23 cellular contexts compared by ENCODE assay signal in the genomic region with DNA sequence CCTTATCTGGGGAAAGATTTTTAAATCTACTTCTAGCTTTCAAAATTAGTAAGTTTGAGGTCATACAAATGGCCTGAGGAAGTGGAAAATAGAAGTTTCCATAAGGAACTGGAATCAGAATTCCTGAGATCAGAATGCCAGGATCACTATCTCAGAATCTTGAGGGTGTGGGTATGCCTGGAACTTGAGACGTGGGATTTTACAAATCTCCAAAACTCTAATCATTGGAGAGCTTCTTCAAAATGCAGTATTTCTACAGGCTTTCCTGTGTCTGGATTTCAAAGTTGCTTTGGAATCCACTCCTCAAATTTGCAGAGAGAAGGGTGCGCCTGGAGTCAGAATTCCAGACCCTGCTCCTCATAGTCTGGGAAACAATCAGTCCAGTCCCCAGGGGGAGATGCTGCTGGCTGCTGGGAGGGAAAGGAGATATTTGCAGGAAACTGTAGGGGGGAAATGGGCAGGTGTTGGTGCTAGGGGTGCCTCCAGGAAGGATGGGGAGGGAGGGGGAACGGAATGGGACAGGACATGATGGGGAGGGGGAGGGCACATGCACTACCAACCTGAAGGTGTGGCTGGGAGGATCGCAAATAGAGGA. TPM values are rescaled to one million over a fixed set of nuclear protein-coding genes. Genes with fewer than 3 reads are reported as not detected.
DNase-seq lines count a peak whose midpoint lies in the region; ATAC-seq, FAIRE-seq and TF ChIP-seq lines count a peak whose summit lies in the region.
"Had no signal": no experiment of that assay in that cellular context is flagged by ENCODE, and none has a peak within 500 bp of the region (broad histone marks: within the 10 kb centered on the region; RNA-seq: fewer than 3 reads in every experiment).

No MANE protein-coding gene starts in this region.

- no peak for FAIRE-seq in GM12878 (lab: Jason Lieb, UNC)
- FAIRE-seq: A204.1 had no signal

- H3K27me3 Mint-ChIP-seq in progenitor cell of endocrine pancreas: no peaks in the 10 kb centered on the region

- POLR2A ChIA-PET in GM12878 (lab: Charles Lee): no interaction called here

- H3K9me3 Mint-ChIP-seq in progenitor cell of endocrine pancreas (ENCODE audit: low read depth): no peaks in the 10 kb centered on the region
- H3K9me3 Mint-ChIP-seq: activated CD4-positive, alpha-beta T cell treated with anti-CD3 and anti-CD28 coated beads, Interleukin-2, amount 10 ng/mL, durations not matched to agents 24 days and 14 days; activated naive CD4-positive, alpha-beta T cell treated with anti-CD3 and anti-CD28 coated beads, Interleukin-2, amount 10 ng/mL, durations not matched to agents 7 days and 5 days; CD8-positive, alpha-beta memory T cell; H9 had no signal

- H3K27ac ChIP-seq in GM12878 (ENCODE audit: control insufficient read depth, insufficient read depth): no peak overlapping the region
- H3K27ac ChIP-seq in gastroesophageal sphincter: no peak overlapping the region
- H3K27ac ChIP-seq: brain microvascular endothelial cell, esophagus muscularis mucosa, ovary had no signal

- in situ Hi-C loops in GM12878 (cut with MboI): no loop called here

- H3K9ac ChIP-seq in GM12878 (ENCODE audit: control insufficient read depth, insufficient read depth, low read length): no peak overlapping the region

- CTCF ChIA-PET in GM12878 (lab: Yijun Ruan, JAX): interaction anchor here (0.9 to 2.4 kb wide), 5 partner anchors 24 to 54 kb away, joined by 3 to 11 read pairs (median 4); partner anchors contain the start of gene CATIP

- H3K36me3 Mint-ChIP-seq in progenitor cell of endocrine pancreas (ENCODE audit: insufficient read depth): peaks cover 1% of the 10 kb centered on the region
- H3K36me3 Mint-ChIP-seq: activated naive CD4-positive, alpha-beta T cell treated with anti-CD3 and anti-CD28 coated beads, Interleukin-2, amount 10 ng/mL, durations not matched to agents 7 days and 5 days; CD8-positive, alpha-beta memory T cell had no signal

- no peak for TF ChIP-seq POLR2A in GM12878 (IDR thresholded peaks at IDR 0.05; ENCODE audit: low read depth, low read length)
- no peak for TF ChIP-seq POLR2A in gastroesophageal sphincter (IDR thresholded peaks at IDR 0.05)

- SMC1A ChIA-PET in GM12878 (lab: Charles Lee; ENCODE audit: uncharacterized antibody, unreplicated experiment): interaction anchor here (1.5 to 3.2 kb wide), 2 partner anchors 32 kb away, joined by 3 to 7 read pairs; no protein-coding TSS in a partner anchor

- no peak overlapping the region for H2AFZ ChIP-seq in GM12878 (ENCODE audit: control insufficient read depth, low read depth, low read length)

- H3K27me3 ChIP-seq in GM12878 (replicated peaks in 1 of 2; ENCODE audit: control insufficient read depth in 2 of 2, insufficient read depth in 2 of 2, low read length in 1 of 2): no peaks in the 10 kb centered on the region
- H3K27me3 ChIP-seq in gastroesophageal sphincter: no peaks in the 10 kb centered on the region
- H3K27me3 ChIP-seq: brain microvascular endothelial cell, esophagus muscularis mucosa, ovary had no signal

- peak overlapping the region; percentile 21 for H3K4me3 Mint-ChIP-seq in progenitor cell of endocrine pancreas (ENCODE audit: low read depth)
- H3K4me3 Mint-ChIP-seq: activated CD4-positive, alpha-beta T cell treated with anti-CD3 and anti-CD28 coated beads, Interleukin-2, amount 10 ng/mL, durations not matched to agents 24 days and 14 days; activated naive CD4-positive, alpha-beta T cell treated with anti-CD3 and anti-CD28 coated beads, Interleukin-2, amount 10 ng/mL, durations not matched to agents 7 days and 5 days had no signal

- peaks cover 37% of the 10 kb centered on the region for H3K4me1 Mint-ChIP-seq in progenitor cell of endocrine pancreas (ENCODE audit: low read depth)

- no peak for ATAC-seq in GM12878
- ATAC-seq in gastroesophageal sphincter: no peak

- H3K27ac Mint-ChIP-seq in progenitor cell of endocrine pancreas: no peak overlapping the region
- H3K27ac Mint-ChIP-seq: activated CD4-positive, alpha-beta T cell treated with anti-CD3 and anti-CD28 coated beads, Interleukin-2, amount 10 ng/mL, durations not matched to agents 24 days and 14 days; activated naive CD4-positive, alpha-beta T cell treated with anti-CD3 and anti-CD28 coated beads, Interleukin-2, amount 10 ng/mL, durations not matched to agents 7 days and 5 days had no signal

- H3K4me3 ChIP-seq in GM12878 (no peak overlapping the region), gastroesophageal sphincter (no peak overlapping the region)
- H3K4me3 ChIP-seq: esophagus muscularis mucosa, ovary had no signal

- intact Hi-C loops in GM12878 (cut with micrococcal nuclease; ENCODE audit: unreplicated experiment): no loop called here

- H3K36me3 ChIP-seq in GM12878 (ENCODE audit: control insufficient read depth in 2 of 2, insufficient read depth in 2 of 2, low read length in 1 of 2): no peaks in the 10 kb centered on the region
- no peaks in the 10 kb centered on the region for H3K36me3 ChIP-seq in gastroesophageal sphincter
- H3K36me3 ChIP-seq: brain microvascular endothelial cell, esophagus muscularis mucosa, ovary had no signal

- TF ChIP-seq EP300 in GM12878 (IDR thresholded peaks at IDR 0.05; ENCODE audit: borderline replicate concordance in 1 of 2, control insufficient read depth in 1 of 2, low read depth in 2 of 2, low read length in 2 of 2): no peak
- TF ChIP-seq EP300 in gastroesophageal sphincter (IDR thresholded peaks at IDR 0.05): no peak

- H3K79me2 ChIP-seq in GM12878 (ENCODE audit: control insufficient read depth, insufficient read depth, low read length): no peaks in the 10 kb centered on the region; the same call in 1 of the 2 replicates

- H3K9me3 ChIP-seq in GM12878 (replicated peaks; ENCODE audit: control insufficient read depth, insufficient read depth, low read length): no peaks in the 10 kb centered on the region
- no peaks in the 10 kb centered on the region for H3K9me3 ChIP-seq in gastroesophageal sphincter
- H3K9me3 ChIP-seq: esophagus muscularis mucosa, ovary had no signal

- no peak overlapping the region for H3K4me2 ChIP-seq in GM12878 (ENCODE audit: control insufficient read depth, insufficient read depth)

- DNase-seq in NCI-H2081 (lab: John Stamatoyannopoulos, UW) (peak; percentile 3 to 52), NCI-H2081 treated with DMSO at 0.1 percent for 48 hours (lab: John Stamatoyannopoulos, UW) (no peak), GM12878 (ENCODE audit: low read depth, low spot score) (no peak), progenitor cell of endocrine pancreas (ENCODE audit: low spot score, unreplicated experiment) (no peak)
- no peak for DNase-seq in stimulated activated CD4-positive, alpha-beta T cell treated with anti-CD3 and anti-CD28 coated beads, Interleukin-4, amount 100 ng/mL, for 1 hour
- DNase-seq: activated CD4-positive, alpha-beta T cell treated with anti-CD3 and anti-CD28 coated beads, Interleukin-2, amount 10 ng/mL, durations not matched to agents 24 days and 14 days; activated naive CD4-positive, alpha-beta T cell treated with anti-CD3 and anti-CD28 coated beads, Interleukin-2, amount 10 ng/mL, durations not matched to agents 7 days and 5 days; activated T-cell treated with anti-CD3 and anti-CD28 coated beads for 4 hours; brain microvascular endothelial cell; EL; H9; NCI-H1694; NCI-H510A treated with DMSO at 0.1 percent for 48 hours; OCI-M1; ovary had no signal

- H3K4me1 ChIP-seq in GM12878 (ENCODE audit: control insufficient read depth, insufficient read depth, low read length) (peaks cover 40% of the 10 kb centered on the region), gastroesophageal sphincter (peaks cover 0 to 25% (median 5%) of the 10 kb centered on the region in 3 donors)

- RAD21 ChIA-PET in GM12878 (lab: Charles Lee; ENCODE audit: unreplicated experiment): interaction anchor here (1.8 kb wide), 1 partner anchor 24 kb away, joined by 6 read pairs; no protein-coding TSS in a partner anchor

- no peak for TF ChIP-seq RAD21 in GM12878 (IDR thresholded peaks at IDR 0.05; ENCODE audit: insufficient read depth, low read depth, low read length)

- BruUV-seq in GM12878 (replicated peaks; lab: Mats Ljungman, UMichigan): no TSS peak

- TF ChIP-seq CTCF in GM12878 (IDR thresholded peaks at IDR 0.05 in 2 of 3, conservative IDR thresholded peaks at IDR 0.05 in 1 of 3; ENCODE audit: control insufficient read depth in 2 of 3, extremely low read depth in 1 of 3, insufficient read depth in 1 of 3, low read depth in 3 of 3, low read length in 3 of 3): no peak
- TF ChIP-seq CTCF in progenitor cell of endocrine pancreas (IDR thresholded peaks at IDR 0.05; ENCODE audit: unreplicated experiment): no peak
- TF ChIP-seq CTCF in gastroesophageal sphincter (IDR thresholded peaks at IDR 0.05): no peak

- H4K20me1 ChIP-seq in GM12878 (ENCODE audit: control insufficient read depth, insufficient read depth): no peaks in the 10 kb centered on the region

- 73% methylated on average over 4 of the region's 4 CpGs for WGBS in GM12878 (ENCODE audit: insufficient coverage, insufficient replicate concordance, low lambda C conversion rate, missing lambda C conversion rate)
- WGBS in gastroesophageal sphincter (ENCODE audit: low coverage in 1 of 2), 2 donors: 76 to 84% methylated on average over 2 to 3 of the region's 4 CpGs

RNA-seq across cellular contexts. Expression of gene CATIP, which starts 31.0 kb away (rescaled TPM):
- total RNA-seq in GM12878 (2013; cell fraction: nucleolus; rRNA removed): not detected in 2 replicates
- total RNA-seq in GM12878 (2014; rRNA removed): not detected in 2 replicates
- not detected in 2 replicates for total RNA-seq in GM12878 (2014; rRNA removed; fragmentation: Illumina TruSeq; extraction: Trizol)
- not detected in 2 replicates for total RNA-seq in GM12878 (2021)
- polyA plus RNA-seq in GM12878 (2011; ENCODE audit: low read depth): not detected
- polyA plus RNA-seq in GM12878 (2011; rRNA removed): not detected in 2 replicates
- polyA plus RNA-seq in GM12878 (2011; cell fraction: cytosol; rRNA removed): not detected in 2 replicates
- 0.26 TPM in 1 of 2 replicates, not detected in the other for polyA plus RNA-seq in GM12878 (2011; cell fraction: nucleus; rRNA removed)
- polyA plus RNA-seq in GM12878 (2012): 0.04 and 0.05 TPM in 2 replicates
- not detected in 2 replicates for polyA plus RNA-seq in GM12878 (2014; fragmentation: Illumina TruSeq; extraction: Trizol)
- under 1 TPM; 0.04 to 0.05 TPM for polyA plus RNA-seq in GM12878 (2014; fragmentation: Nextera tagmentation; extraction: Ambion mirVana)
- not detected in 2 replicates for polyA plus RNA-seq in GM12878 (2014; rRNA removed)
- under 1 TPM in 1 of 2 experiments, not detected in 1; 0.11 TPM for polyA plus RNA-seq in GM12878 (2016; fragmentation: Nextera tagmentation; extraction: Ambion mirVana)
- not detected in 2 replicates for polyA minus RNA-seq in GM12878 (2011; rRNA and poly(A)+ RNA removed)
- not detected in 2 replicates for polyA minus RNA-seq in GM12878 (2011; cell fraction: cytosol; rRNA and poly(A)+ RNA removed)
- not detected in 2 replicates for polyA minus RNA-seq in GM12878 (2011; cell fraction: nucleus; rRNA and poly(A)+ RNA removed)
- 3.3 and 3.8 TPM in 2 replicates for total RNA-seq in progenitor cell of endocrine pancreas
- total RNA-seq in gastroesophageal sphincter: not detected
- total RNA-seq: activated CD4-positive, alpha-beta T cell treated with anti-CD3 and anti-CD28 coated beads, Interleukin-2, amount 10 ng/mL, durations not matched to agents 24 days and 14 days; CD8-positive, alpha-beta memory T cell; esophagus muscularis mucosa; H9; LHCN-M2; mesenteric fat pad; SK-MEL-5; skeletal muscle tissue had no signal
- polyA plus RNA-seq: CD8-positive, alpha-beta memory T cell had no signal

RNA-seq across cellular contexts. Expression of gene TMBIM1, which starts 33.4 kb away (rescaled TPM):
- total RNA-seq in GM12878 (2013; cell fraction: nucleolus; rRNA removed): 34.9 and 36.4 TPM in 2 replicates
- 35.6 and 40.0 TPM in 2 replicates for total RNA-seq in GM12878 (2014; rRNA removed)
- total RNA-seq in GM12878 (2014; rRNA removed; fragmentation: Illumina TruSeq; extraction: Trizol): 16.8 and 17.0 TPM in 2 replicates
- 26.9 and 34.6 TPM in 2 replicates for total RNA-seq in GM12878 (2021)
- 19.0 TPM for polyA plus RNA-seq in GM12878 (2011; ENCODE audit: low read depth)
- 23.5 and 38.3 TPM in 2 replicates for polyA plus RNA-seq in GM12878 (2011; rRNA removed)
- polyA plus RNA-seq in GM12878 (2011; cell fraction: cytosol; rRNA removed): 51.8 and 64.4 TPM in 2 replicates
- polyA plus RNA-seq in GM12878 (2011; cell fraction: nucleus; rRNA removed): 46.9 and 55.2 TPM in 2 replicates
- 34.2 and 49.8 TPM in 2 replicates for polyA plus RNA-seq in GM12878 (2012)
- polyA plus RNA-seq in GM12878 (2014; fragmentation: Illumina TruSeq; extraction: Trizol): 26.5 and 27.0 TPM in 2 replicates
- 10 to 100 TPM in 1 of 2 experiments, 1 to 10 TPM in 1; 6.1 to 11.7 TPM for polyA plus RNA-seq in GM12878 (2014; fragmentation: Nextera tagmentation; extraction: Ambion mirVana)
- 15.7 and 23.3 TPM in 2 replicates for polyA plus RNA-seq in GM12878 (2014; rRNA removed)
- polyA plus RNA-seq in GM12878 (2016; fragmentation: Nextera tagmentation; extraction: Ambion mirVana): 10 to 100 TPM; 25.4 to 30.6 TPM
- polyA minus RNA-seq in GM12878 (2011; rRNA and poly(A)+ RNA removed): 38.6 and 47.2 TPM in 2 replicates
- polyA minus RNA-seq in GM12878 (2011; cell fraction: cytosol; rRNA and poly(A)+ RNA removed): 12.0 and 13.7 TPM in 2 replicates
- polyA minus RNA-seq in GM12878 (2011; cell fraction: nucleus; rRNA and poly(A)+ RNA removed): 9.4 and 10.2 TPM in 2 replicates
- total RNA-seq in progenitor cell of endocrine pancreas: 131 and 137 TPM in 2 replicates
- total RNA-seq in gastroesophageal sphincter: 100 to 1,000 TPM; 152 to 245 (median 191) TPM

RNA-seq across cellular contexts. Expression of gene PNKD, which starts 55.3 kb away (rescaled TPM):
- 19.8 and 82.8 TPM in 2 replicates for total RNA-seq in GM12878 (2013; cell fraction: nucleolus; rRNA removed)
- total RNA-seq in GM12878 (2014; rRNA removed) (41.9 and 42.3 TPM in 2 replicates), GM12878 (2014; rRNA removed; fragmentation: Illumina TruSeq; extraction: Trizol) (27.2 and 28.5 TPM in 2 replicates), GM12878 (2021) (42.0 and 45.1 TPM in 2 replicates), progenitor cell of endocrine pancreas (54.3 and 54.5 TPM in 2 replicates), gastroesophageal sphincter (10 to 100 TPM; 48.6 to 60.2 (median 56.9) TPM)
- 23.5 TPM for polyA plus RNA-seq in GM12878 (2011; ENCODE audit: low read depth)
- polyA plus RNA-seq in GM12878 (2011; rRNA removed) (26.3 and 54.9 TPM in 2 replicates), GM12878 (2014; fragmentation: Illumina TruSeq; extraction: Trizol) (15.8 and 41.6 TPM in 2 replicates), GM12878 (2014; fragmentation: Nextera tagmentation; extraction: Ambion mirVana) (100 to 1,000 TPM in 1 of 2 experiments, 10 to 100 TPM in 1; 72.6 to 104 TPM), GM12878 (2014; rRNA removed) (67.7 and 72.6 TPM in 2 replicates), GM12878 (2016; fragmentation: Nextera tagmentation; extraction: Ambion mirVana) (100 to 1,000 TPM in 1 of 2 experiments, 10 to 100 TPM in 1; 90.9 to 106 TPM)
- polyA plus RNA-seq in GM12878 (2011; cell fraction: cytosol; rRNA removed): 79.6 and 84.9 TPM in 2 replicates
- 82.3 and 86.2 TPM in 2 replicates for polyA plus RNA-seq in GM12878 (2011; cell fraction: nucleus; rRNA removed)
- 34.0 and 41.6 TPM in 2 replicates for polyA plus RNA-seq in GM12878 (2012)
- polyA minus RNA-seq in GM12878 (2011; rRNA and poly(A)+ RNA removed): 14.6 and 25.1 TPM in 2 replicates
- 11.8 and 12.7 TPM in 2 replicates for polyA minus RNA-seq in GM12878 (2011; cell fraction: cytosol; rRNA and poly(A)+ RNA removed)
- polyA minus RNA-seq in GM12878 (2011; cell fraction: nucleus; rRNA and poly(A)+ RNA removed): 11.6 and 18.2 TPM in 2 replicates

RNA-seq across cellular contexts. Expression of gene AAMP, which starts 55.7 kb away (rescaled TPM):
- 31.5 and 34.1 TPM in 2 replicates for total RNA-seq in GM12878 (2013; cell fraction: nucleolus; rRNA removed)
- 97.1 and 114 TPM in 2 replicates for total RNA-seq in GM12878 (2014; rRNA removed)
- total RNA-seq in GM12878 (2014; rRNA removed; fragmentation: Illumina TruSeq; extraction: Trizol): 70.6 and 71.7 TPM in 2 replicates
- total RNA-seq in GM12878 (2021): 64.8 and 66.3 TPM in 2 replicates
- 28.2 TPM for polyA plus RNA-seq in GM12878 (2011; ENCODE audit: low read depth)
- polyA plus RNA-seq in GM12878 (2011; rRNA removed): 33.2 and 50.7 TPM in 2 replicates
- 74.8 and 117 TPM in 2 replicates for polyA plus RNA-seq in GM12878 (2011; cell fraction: cytosol; rRNA removed)
- 96.5 and 123 TPM in 2 replicates for polyA plus RNA-seq in GM12878 (2011; cell fraction: nucleus; rRNA removed)
- polyA plus RNA-seq in GM12878 (2012): 54.1 and 62.5 TPM in 2 replicates
- 49.8 and 93.1 TPM in 2 replicates for polyA plus RNA-seq in GM12878 (2014; fragmentation: Illumina TruSeq; extraction: Trizol)
- polyA plus RNA-seq in GM12878 (2014; fragmentation: Nextera tagmentation; extraction: Ambion mirVana): 1 to 10 TPM; 4.4 to 5.5 TPM
- polyA plus RNA-seq in GM12878 (2014; rRNA removed): 95.4 and 104 TPM in 2 replicates
- 100 to 1,000 TPM; 118 to 140 TPM for polyA plus RNA-seq in GM12878 (2016; fragmentation: Nextera tagmentation; extraction: Ambion mirVana)
- 40.1 and 64.8 TPM in 2 replicates for polyA minus RNA-seq in GM12878 (2011; rRNA and poly(A)+ RNA removed)
- 18.0 and 22.5 TPM in 2 replicates for polyA minus RNA-seq in GM12878 (2011; cell fraction: cytosol; rRNA and poly(A)+ RNA removed)
- polyA minus RNA-seq in GM12878 (2011; cell fraction: nucleus; rRNA and poly(A)+ RNA removed): 23.2 and 29.2 TPM in 2 replicates
- 79.2 and 85.2 TPM in 2 replicates for total RNA-seq in progenitor cell of endocrine pancreas
- total RNA-seq in gastroesophageal sphincter: 100 to 1,000 TPM in 3 of 4 donors, 10 to 100 TPM in 1; 97.8 to 163 (median 131) TPM

RNA-seq across cellular contexts. Expression of gene SLC11A1, which starts 56.4 kb away (rescaled TPM):
- total RNA-seq in GM12878 (2013; cell fraction: nucleolus; rRNA removed): 0.42 and 0.73 TPM in 2 replicates
- total RNA-seq in GM12878 (2014; rRNA removed): 0.11 and 0.28 TPM in 2 replicates
- 0.05 and 0.13 TPM in 2 replicates for total RNA-seq in GM12878 (2014; rRNA removed; fragmentation: Illumina TruSeq; extraction: Trizol)
- total RNA-seq in GM12878 (2021): 0.38 and 0.56 TPM in 2 replicates
- not detected for polyA plus RNA-seq in GM12878 (2011; ENCODE audit: low read depth)
- 0.06 and 0.11 TPM in 2 replicates for polyA plus RNA-seq in GM12878 (2011; rRNA removed)
- 0.25 and 0.32 TPM in 2 replicates for polyA plus RNA-seq in GM12878 (2011; cell fraction: cytosol; rRNA removed)
- polyA plus RNA-seq in GM12878 (2011; cell fraction: nucleus; rRNA removed): 0.90 and 1.4 TPM in 2 replicates
- polyA plus RNA-seq in GM12878 (2012): 0.08 and 0.15 TPM in 2 replicates
- polyA plus RNA-seq in GM12878 (2014; fragmentation: Illumina TruSeq; extraction: Trizol): 0.04 TPM in 1 of 2 replicates, not detected in the other
- under 1 TPM; 0.03 to 0.07 TPM for polyA plus RNA-seq in GM12878 (2014; fragmentation: Nextera tagmentation; extraction: Ambion mirVana)
- polyA plus RNA-seq in GM12878 (2014; rRNA removed): 0.09 and 0.22 TPM in 2 replicates
- polyA plus RNA-seq in GM12878 (2016; fragmentation: Nextera tagmentation; extraction: Ambion mirVana): under 1 TPM; 0.15 to 0.18 TPM
- polyA minus RNA-seq in GM12878 (2011; rRNA and poly(A)+ RNA removed): 0.67 TPM in 1 of 2 replicates, not detected in the other
- polyA minus RNA-seq in GM12878 (2011; cell fraction: cytosol; rRNA and poly(A)+ RNA removed): 0.42 and 0.94 TPM in 2 replicates
- 1.1 TPM in 2 replicates for polyA minus RNA-seq in GM12878 (2011; cell fraction: nucleus; rRNA and poly(A)+ RNA removed)
- total RNA-seq in progenitor cell of endocrine pancreas: 0.33 and 0.34 TPM in 2 replicates
- total RNA-seq in gastroesophageal sphincter: 10 to 100 TPM in 2 of 4 donors, 1 to 10 TPM in 2; 5.9 to 23.0 (median 9.5) TPM
- total RNA-seq: SK-MEL-5 had no signal

Comparison
In these comparisons a context has a peak if more than half of its experiments do, and no peak if none do; other contexts are left out.
1. DNase-seq: peak in NCI-H2081 (2 of 2); none in NCI-H2081 treated with DMSO at 0.1 percent for 48 hours (single experiment), GM12878 (single experiment), progenitor cell of endocrine pancreas (single experiment) and stimulated activated CD4-positive, alpha-beta T cell treated with anti-CD3 and anti-CD28 coated beads, Interleukin-4, amount 100 ng/mL, for 1 hour (single experiment).